In genomic region chr2:187453078-187453641, GRCh38 we compare ENCODE assay signal across 8 cellular contexts. TPM values are rescaled to one million over a fixed set of nuclear protein-coding genes. Genes with fewer than 3 reads are reported as not detected.
DNase-seq lines count a peak whose midpoint lies in the region; ATAC-seq, FAIRE-seq and TF ChIP-seq lines count a peak whose summit lies in the region.

No MANE protein-coding gene starts in this region.

- H3K27me3 ChIP-seq in ovary, result no peaks in the 10 kb centered on the region

- H3K4me1 ChIP-seq in ovary (ENCODE audit: insufficient read depth), result no peaks in the 10 kb centered on the region

- ATAC-seq in HG02610 (IDR thresholded peaks at IDR 0.05; ENCODE audit: unreplicated experiment), result no peak
- no peak for ATAC-seq in HG03025 (IDR thresholded peaks at IDR 0.05; ENCODE audit: low FRiP score, unreplicated experiment)

- WGBS in ovary, 3 donors, result 79 to 92% (median 80%) methylated on average over 1 of the region's 1 CpG

- no peaks in the 10 kb centered on the region for H3K9me3 ChIP-seq in ovary

- TF ChIP-seq CTCF in GM12872 (IDR thresholded peaks at IDR 0.05; ENCODE audit: insufficient read depth, low read depth, low read length) (peak; percentile 24; the same call in 1 of the 3 replicates), ovary (IDR thresholded peaks at IDR 0.05) (peak; percentile 22 to 53 (median 39))

- no peaks in the 10 kb centered on the region for H3K36me3 ChIP-seq in ovary

- no peak for TF ChIP-seq EP300 in ovary (IDR thresholded peaks at IDR 0.05)

- DNase-seq in NCI-H1694 treated with DMSO at 0.1 percent for 48 hours (lab: John Stamatoyannopoulos, UW) (peak; percentile 46), cerebellum (ENCODE audit: low spot score) (peak; percentile 2), ovary (no peak), OCI-M2 (lab: John Stamatoyannopoulos, UW; ENCODE audit: unreplicated experiment) (no peak), GM19239 (ENCODE audit: insufficient read length, low spot score) (no peak)

- intact Hi-C loops in ovary (cut with DNase I), result loop anchor here in 3 of 4 donors (5.0 to 10.0 kb wide), 2 partner anchors 588 to 591 kb away; no protein-coding TSS in a partner anchor

- TF ChIP-seq POLR2A in ovary (IDR thresholded peaks at IDR 0.05), result no peak

- no peak for FAIRE-seq in GM19239 (lab: Jason Lieb, UNC)

- H3K27ac ChIP-seq in ovary, result no peak overlapping the region

- H3K4me3 ChIP-seq in ovary, result no peak overlapping the region

RNA-seq across cellular contexts. Expression of gene CALCRL, which starts 5.1 kb away (rescaled TPM):
- 18.7 TPM for total RNA-seq in cerebellum
- 10 to 100 TPM; 11.7 to 59.8 (median 31.3) TPM for total RNA-seq in ovary
- polyA plus RNA-seq in ovary, result 10 to 100 TPM; 16.2 to 23.7 TPM

Comparison
In these comparisons a context has a peak if more than half of its experiments do, and no peak if none do; other contexts are left out.
1. DNase-seq: peak in NCI-H1694 treated with DMSO at 0.1 percent for 48 hours (single experiment) and cerebellum (single experiment); none in ovary (0 of 5), OCI-M2 (single experiment) and GM19239 (single experiment).